13 cellular contexts compared by ENCODE assay signal in genomic region chr2:138615257-138615656, GRCh38.
DNase-seq lines count a peak whose midpoint lies in the region; ATAC-seq, FAIRE-seq and TF ChIP-seq lines count a peak whose summit lies in the region.
"Had no signal": no experiment of that assay in that cellular context is flagged by ENCODE, and none has a peak within 500 bp of the region (broad histone marks: within the 10 kb centered on the region; RNA-seq: fewer than 3 reads in every experiment).

No MANE protein-coding gene starts in this region.

- no peak for TF ChIP-seq CTCF in astrocyte (IDR thresholded peaks at IDR 0.05; ENCODE audit: insufficient read depth, low read depth, low read length)

- DNase-seq in EL (peak; percentile 86), HS-27A (ENCODE audit: low read depth) (peak; percentile 75), astrocyte (ENCODE audit: low read depth) (peak; percentile 77), NCI-H748 (lab: John Stamatoyannopoulos, UW; ENCODE audit: unreplicated experiment) (no peak)
- DNase-seq: activated T-cell treated with anti-CD3 and anti-CD28 coated beads, Interleukin-2, amount 50 U/mL, for 48 hours; CD4-positive, CD25-positive, alpha-beta regulatory T cell; midbrain; NCI-H748 treated with DMSO at 0.1 percent for 48 hours had no signal

- H3K4me1 Mint-ChIP-seq in astrocyte (ENCODE audit: low read depth, unreplicated experiment): peaks cover 13% of the 10 kb centered on the region
- H3K4me1 Mint-ChIP-seq: CD4-positive, CD25-positive, alpha-beta regulatory T cell had no signal

- no peak for FAIRE-seq in astrocyte (lab: Jason Lieb, UNC)
- FAIRE-seq: endothelial cell of umbilical vein had no signal

- H3K4me2 ChIP-seq in astrocyte (ENCODE audit: low read length): peak overlapping the region; percentile 61

- no peaks in the 10 kb centered on the region for H3K79me2 ChIP-seq in astrocyte (ENCODE audit: insufficient read depth, low read length)

- no peak overlapping the region for H3K4me3 Mint-ChIP-seq in astrocyte (ENCODE audit: unreplicated experiment)
- H3K4me3 Mint-ChIP-seq: CD4-positive, CD25-positive, alpha-beta regulatory T cell had no signal

- H3K27ac ChIP-seq in astrocyte (ENCODE audit: low read depth, low read length): no peak overlapping the region
- peak overlapping the region; percentile 16 for H3K27ac ChIP-seq in mesodermal cell (ENCODE audit: low read depth, low read length, severe bottlenecking)

- WGBS in mesodermal cell (ENCODE audit: insufficient coverage in 2 of 2), 2 experiments: 57 to 95% methylated on average over 1 to 3 of the region's 4 CpGs

- no peak overlapping the region for H3K27ac Mint-ChIP-seq in astrocyte (ENCODE audit: unreplicated experiment)
- H3K27ac Mint-ChIP-seq: CD4-positive, CD25-positive, alpha-beta regulatory T cell had no signal

- H3K9me3 Mint-ChIP-seq in astrocyte (ENCODE audit: unreplicated experiment): no peaks in the 10 kb centered on the region

- H3K4me3 ChIP-seq in astrocyte (ENCODE audit: insufficient read depth, low read depth, low read length) (no peak overlapping the region), mesodermal cell (ENCODE audit: extremely low read depth, insufficient read depth, low read length, poor library complexity, severe bottlenecking) (no peak overlapping the region)

- peaks cover 1% of the 10 kb centered on the region for H3K27me3 Mint-ChIP-seq in astrocyte (ENCODE audit: low read depth, unreplicated experiment)
- H3K27me3 Mint-ChIP-seq: CD4-positive, CD25-positive, alpha-beta regulatory T cell had no signal

- H3K36me3 ChIP-seq in astrocyte (ENCODE audit: insufficient read depth, low read length) (no peaks in the 10 kb centered on the region), mesodermal cell (ENCODE audit: control insufficient read depth, insufficient read depth, low read length) (no peaks in the 10 kb centered on the region)

- H2AFZ ChIP-seq in astrocyte (ENCODE audit: low read depth, low read length): no peak overlapping the region

- no peaks in the 10 kb centered on the region for H3K27me3 ChIP-seq in astrocyte (ENCODE audit: insufficient read depth, low read length)

- H3K9me3 ChIP-seq in astrocyte (ENCODE audit: insufficient read depth, low read depth, low read length): no peaks in the 10 kb centered on the region
- no peaks in the 10 kb centered on the region for H3K9me3 ChIP-seq in mesodermal cell (ENCODE audit: control insufficient read depth, low read length)

- H3K9ac ChIP-seq in astrocyte (ENCODE audit: low read length): no peak overlapping the region

- H3K4me1 ChIP-seq in astrocyte (ENCODE audit: insufficient read depth, low read length) (no peaks in the 10 kb centered on the region), mesodermal cell (ENCODE audit: control insufficient read depth, insufficient read depth, low read length, poor library complexity, severe bottlenecking) (no peaks in the 10 kb centered on the region)

- H3K36me3 Mint-ChIP-seq in astrocyte (ENCODE audit: low read depth, unreplicated experiment): no peaks in the 10 kb centered on the region
- H3K36me3 Mint-ChIP-seq: CD4-positive, CD25-positive, alpha-beta regulatory T cell had no signal

- ATAC-seq in HG03460 (IDR thresholded peaks at IDR 0.05; ENCODE audit: unreplicated experiment): no peak
- ATAC-seq in GM19463 (IDR thresholded peaks at IDR 0.05; ENCODE audit: unreplicated experiment): no peak
- no peak for ATAC-seq in GM18909 (IDR thresholded peaks at IDR 0.05; ENCODE audit: poor library complexity, unreplicated experiment)

- no peaks in the 10 kb centered on the region for H4K20me1 ChIP-seq in astrocyte (ENCODE audit: insufficient read depth, low read length)
